In genomic region chr7:143417734-143418378, GRCh38 we compare ENCODE assay signal across 1 cellular context.
TF ChIP-seq lines count a peak whose summit lies in the region.

No MANE protein-coding gene starts in this region.

TF ChIP-seq in WTC11, 78 proteins besides CTCF, POLR2A, EP300 and RAD21:
- TF ChIP-seq IRF2 (CRISPR knock-in tag; IDR thresholded peaks at IDR 0.05; ENCODE audit: borderline replicate concordance, low read depth) (no peak), NR2C2 (CRISPR knock-in tag; IDR thresholded peaks at IDR 0.05) (no peak), ELF4 (CRISPR knock-in tag; IDR thresholded peaks at IDR 0.05; ENCODE audit: low read depth) (no peak), OVOL2 (CRISPR knock-in tag; IDR thresholded peaks at IDR 0.05; ENCODE audit: borderline replicate concordance) (no peak), ZNF671 (CRISPR knock-in tag; IDR thresholded peaks at IDR 0.05) (no peak), FOXK1 (CRISPR knock-in tag; IDR thresholded peaks at IDR 0.05) (no peak), NFE2L1 (CRISPR knock-in tag; IDR thresholded peaks at IDR 0.05) (no peak), TEAD1 (CRISPR knock-in tag; IDR thresholded peaks at IDR 0.05) (no peak), JUN (CRISPR knock-in tag; IDR thresholded peaks at IDR 0.05) (no peak), ZNF416 (CRISPR knock-in tag; IDR thresholded peaks at IDR 0.05) (no peak), NR3C1 (CRISPR knock-in tag; conservative IDR thresholded peaks at IDR 0.05; ENCODE audit: low read depth) (no peak), ETV6 (CRISPR knock-in tag; IDR thresholded peaks at IDR 0.05) (no peak; the same call in 1 of the 2 replicates), E2F4 (CRISPR knock-in tag; IDR thresholded peaks at IDR 0.05; ENCODE audit: borderline replicate concordance, low read depth) (no peak), RELA (CRISPR knock-in tag; IDR thresholded peaks at IDR 0.05; ENCODE audit: borderline replicate concordance) (no peak), USF2 (CRISPR knock-in tag; IDR thresholded peaks at IDR 0.05) (no peak), ESRRA (CRISPR knock-in tag; IDR thresholded peaks at IDR 0.05; ENCODE audit: borderline replicate concordance) (no peak)
- TF ChIP-seq, protein P1, sequence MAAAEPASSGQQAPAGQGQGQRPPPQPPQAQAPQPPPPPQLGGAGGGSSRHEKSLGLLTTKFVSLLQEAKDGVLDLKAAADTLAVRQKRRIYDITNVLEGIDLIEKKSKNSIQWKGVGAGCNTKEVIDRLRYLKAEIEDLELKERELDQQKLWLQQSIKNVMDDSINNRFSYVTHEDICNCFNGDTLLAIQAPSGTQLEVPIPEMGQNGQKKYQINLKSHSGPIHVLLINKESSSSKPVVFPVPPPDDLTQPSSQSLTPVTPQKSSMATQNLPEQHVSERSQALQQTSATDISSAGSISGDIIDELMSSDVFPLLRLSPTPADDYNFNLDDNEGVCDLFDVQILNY (CRISPR knock-in tag; IDR thresholded peaks at IDR 0.05) = no peak
- TF ChIP-seq, protein P2, sequence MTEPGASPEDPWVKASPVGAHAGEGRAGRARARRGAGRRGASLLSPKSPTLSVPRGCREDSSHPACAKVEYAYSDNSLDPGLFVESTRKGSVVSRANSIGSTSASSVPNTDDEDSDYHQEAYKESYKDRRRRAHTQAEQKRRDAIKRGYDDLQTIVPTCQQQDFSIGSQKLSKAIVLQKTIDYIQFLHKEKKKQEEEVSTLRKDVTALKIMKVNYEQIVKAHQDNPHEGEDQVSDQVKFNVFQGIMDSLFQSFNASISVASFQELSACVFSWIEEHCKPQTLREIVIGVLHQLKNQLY (CRISPR knock-in tag; IDR thresholded peaks at IDR 0.05) = no peak
